ENCODE assay signal across 5 cellular contexts in the genomic region with DNA sequence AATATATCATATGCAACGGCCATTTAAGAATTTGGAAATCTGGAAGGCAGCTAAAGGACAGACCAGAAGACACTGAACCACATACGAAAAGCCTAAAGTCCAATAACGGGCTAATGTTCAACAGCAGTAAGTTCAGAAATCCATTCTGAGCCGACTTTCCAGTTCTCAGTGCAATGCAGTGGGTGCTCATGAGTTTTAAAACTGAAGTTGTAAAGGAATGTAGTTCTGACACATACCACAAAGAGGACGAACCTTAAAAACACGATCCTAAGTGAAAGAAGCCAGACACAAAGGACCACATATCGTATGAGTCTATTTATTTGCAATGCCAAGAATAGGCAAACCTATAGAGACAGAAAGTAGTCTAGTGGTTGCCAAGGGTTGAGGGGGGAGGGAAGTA.
"Had no signal": no experiment of that assay in that cellular context is flagged by ENCODE, and none has a peak within 500 bp of the region (broad histone marks: within the 10 kb centered on the region; RNA-seq: fewer than 3 reads in every experiment).

No MANE protein-coding gene starts in this region.

- DNase-seq: IMR-90, KBM-7 had no signal

- FAIRE-seq: HTR-8/SVneo, K562 had no signal

- H3K27ac ChIP-seq: HL-60 had no signal

- ATAC-seq: K562 had no signal

- H3K4me3 ChIP-seq: K562 had no signal
